ENCODE assay signal across 22 cellular contexts in the genomic region with DNA sequence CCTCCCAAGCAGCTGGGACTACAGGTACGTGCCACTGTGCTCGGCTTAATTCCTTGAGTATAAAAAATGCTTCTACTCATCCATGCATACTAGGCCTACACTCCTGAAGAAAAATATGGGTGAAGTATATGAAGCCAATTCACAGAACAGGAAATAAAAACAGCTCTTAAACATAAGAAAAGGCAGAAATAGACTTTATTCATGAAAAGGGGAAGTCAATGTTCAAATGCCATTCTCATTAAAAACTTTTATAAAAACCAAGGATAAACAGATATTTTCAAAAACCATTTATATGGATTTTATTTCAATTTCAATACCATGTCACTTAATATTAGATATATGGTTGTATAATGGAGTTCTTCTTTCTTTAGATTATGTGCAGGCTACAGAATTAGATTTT. TPM values are rescaled to one million over a fixed set of nuclear protein-coding genes. Genes with fewer than 3 reads are reported as not detected.
A peak's percentile ranks its signal among the peaks of the same experiment; 100 is the strongest.
DNase-seq lines count a peak whose midpoint lies in the region; ATAC-seq, FAIRE-seq and TF ChIP-seq lines count a peak whose summit lies in the region.
"Had no signal": no experiment of that assay in that cellular context is flagged by ENCODE, and none has a peak within 500 bp of the region (broad histone marks: within the 10 kb centered on the region; RNA-seq: fewer than 3 reads in every experiment).

No MANE protein-coding gene starts in this region.

- peak; percentile 51 for FAIRE-seq in G401.6 (lab: Jason Lieb, UNC)
- FAIRE-seq: A549, GM12892, HTR-8/SVneo had no signal

- peak overlapping the region; percentile 95 for H3K27ac ChIP-seq in OCI-LY7 (ENCODE audit: low read depth, low read length, poor library complexity, severe bottlenecking)
- H3K27ac ChIP-seq: A549, GM23248 had no signal

- CTCF ChIA-PET in OCI-LY7 (lab: Charles Lee; ENCODE audit: unreplicated experiment): no interaction called here

- H3K27me3 Mint-ChIP-seq in CD14-positive monocyte (ENCODE audit: low read depth in 3 of 3): peaks cover 0 to 1% (median 0%) of the 10 kb centered on the region in 3 donors
- no peaks in the 10 kb centered on the region for H3K27me3 Mint-ChIP-seq in naive B cell

- H3K4me2 ChIP-seq in OCI-LY7 (ENCODE audit: low read length): peak overlapping the region; percentile 71
- H3K4me2 ChIP-seq: A549, SK-N-SH had no signal

- POLR2A ChIA-PET in OCI-LY7 (lab: Charles Lee): interaction anchor here (0.7 to 1.7 kb wide), 9 partner anchors 13 to 68 kb away, joined by 3 to 13 read pairs (median 5); no protein-coding TSS in a partner anchor

- H3K4me3 ChIP-seq in OCI-LY7 (ENCODE audit: low read depth, low read length, poor library complexity, severe bottlenecking): peak overlapping the region; percentile 64
- H3K4me3 ChIP-seq: A549, GM23248, HAP-1 had no signal

- H3K27ac Mint-ChIP-seq in CD14-positive monocyte (peak overlapping the region in 6 of 7 donors; percentile 2 to 61 (median 36)), naive B cell (peak overlapping the region in 5 of 6 donors; percentile 60 to 92 (median 87))

- H3K36me3 Mint-ChIP-seq in CD14-positive monocyte (peaks cover 28 to 37% of the 10 kb centered on the region in 2 donors), naive B cell (peaks cover 18 to 27% of the 10 kb centered on the region in 2 donors)

- TF ChIP-seq CTCF in CD14-positive monocyte (IDR thresholded peaks at IDR 0.05) (no peak), OCI-LY7 (conservative IDR thresholded peaks at IDR 0.05; ENCODE audit: low read length) (no peak)

- intact Hi-C loops in CD14-positive monocyte (cut with micrococcal nuclease): loop anchor here (5.0 kb wide), 2 partner anchors 33 to 47 kb away; no protein-coding TSS in a partner anchor
- intact Hi-C loops in OCI-LY7 (cut with micrococcal nuclease; ENCODE audit: unreplicated experiment): no loop called here

- H2AFZ ChIP-seq in OCI-LY7 (ENCODE audit: low read length): no peak overlapping the region
- H2AFZ ChIP-seq: GM23248 had no signal

- peaks cover 91% of the 10 kb centered on the region for H3K79me2 ChIP-seq in OCI-LY7 (ENCODE audit: insufficient read depth, low read depth, low read length)

- no TSS peak for BruUV-seq in OCI-LY7 (replicated peaks; lab: Mats Ljungman, UMichigan)

- DNase-seq in CD14-positive monocyte (ENCODE audit: low spot score) (no peak), OCI-LY7 (ENCODE audit: low spot score) (no peak), naive B cell (no peak), LoVo (ENCODE audit: low spot score) (no peak)
- DNase-seq: C1 segment of cervical spinal cord, GM23248, IMR-90, NCI-H1694 treated with DMSO at 0.1 percent for 48 hours, NCI-H2107, NCI-H2227 treated with DMSO at 0.1 percent for 48 hours, NCI-H510A treated with DMSO at 0.1 percent for 48 hours, NCI-H774, SHP77, SK-N-SH had no signal

- H4K20me1 ChIP-seq in OCI-LY7 (ENCODE audit: insufficient read depth, low read length): peaks cover 8% of the 10 kb centered on the region; the same call in 1 of the 2 replicates

- peak; percentile 26 to 35 for ATAC-seq in naive B cell (ENCODE audit: low read depth in 2 of 2)
- ATAC-seq in GM21737 (IDR thresholded peaks at IDR 0.05; ENCODE audit: unreplicated experiment): no peak
- no peak for ATAC-seq in HG02981 (IDR thresholded peaks at IDR 0.05; ENCODE audit: unreplicated experiment)
- no peak for ATAC-seq in HG02798 (IDR thresholded peaks at IDR 0.05; ENCODE audit: poor library complexity, unreplicated experiment)
- ATAC-seq: A549 had no signal

- peaks cover 89% of the 10 kb centered on the region for H3K4me1 ChIP-seq in OCI-LY7 (ENCODE audit: insufficient read depth, low read length, poor library complexity, severe bottlenecking)
- H3K4me1 ChIP-seq: A549, HAP-1 had no signal

- H3K4me3 Mint-ChIP-seq in CD14-positive monocyte (no peak overlapping the region), naive B cell (peak overlapping the region; percentile 42 to 74 (median 69))

- H3K36me3 ChIP-seq in OCI-LY7 (ENCODE audit: insufficient read depth, low read length): peaks cover 63% of the 10 kb centered on the region

- H3K4me1 Mint-ChIP-seq in CD14-positive monocyte (peaks cover 54% of the 10 kb centered on the region), naive B cell (peaks cover 61 to 73% (median 68%) of the 10 kb centered on the region in 3 donors)

- H3K9me3 ChIP-seq in OCI-LY7 (ENCODE audit: low read length): no peaks in the 10 kb centered on the region
- H3K9me3 ChIP-seq: A549, HAP-1, SK-N-SH had no signal

- H3K9me2 ChIP-seq in OCI-LY7 (ENCODE audit: insufficient read depth, low read length): no peaks in the 10 kb centered on the region
- H3K9me2 ChIP-seq: SK-N-SH had no signal

- H3K9me3 Mint-ChIP-seq in CD14-positive monocyte (no peaks in the 10 kb centered on the region), naive B cell (peaks cover 0 to 9% (median 8%) of the 10 kb centered on the region in 7 donors)

RNA-seq across cellular contexts. Expression of a gene that starts 18.3 kb away (rescaled TPM):
- polyA plus RNA-seq in CD14-positive monocyte (10 to 100 TPM; 34.3 to 77.7 TPM), naive B cell (ENCODE audit: low read depth in 6 of 6) (10 to 100 TPM; 18.2 to 35.2 (median 27.7) TPM)
- total RNA-seq in OCI-LY7 (2014; rRNA removed; shearing (Covaris generic)): 74.7 and 78.4 TPM in 2 replicates
- total RNA-seq in OCI-LY7 (2022): 166 and 167 TPM in 2 replicates

RNA-seq across cellular contexts. Expression of a gene that starts 43.2 kb away (rescaled TPM):
- polyA plus RNA-seq in CD14-positive monocyte (100 to 1,000 TPM; 306 to 307 TPM), naive B cell (ENCODE audit: low read depth in 6 of 6) (100 to 1,000 TPM in 2 of 6 donors, 10 to 100 TPM in 4; 84.7 to 107 (median 93.7) TPM)
- 1.2 and 1.3 TPM in 2 replicates for total RNA-seq in OCI-LY7 (2014; rRNA removed; shearing (Covaris generic))
- 3.5 and 5.0 TPM in 2 replicates for total RNA-seq in OCI-LY7 (2022)

Comparison
In these comparisons a context has a peak if more than half of its experiments do, and no peak if none do; other contexts are left out.
1. H3K4me3 Mint-ChIP-seq: peak in naive B cell (8 of 8); none in CD14-positive monocyte (0 of 2).
2. ATAC-seq: peak in naive B cell (2 of 2); none in GM21737 (single experiment), HG02981 (single experiment) and HG02798 (single experiment).